ENCODE assay signal across 9 cellular contexts in genomic region chr10:44053391-44053790, GRCh38.
"Had no signal": no experiment of that assay in that cellular context is flagged by ENCODE, and none has a peak within 500 bp of the region (broad histone marks: within the 10 kb centered on the region; RNA-seq: fewer than 3 reads in every experiment).

No MANE protein-coding gene starts in this region.

- DNase-seq: GM23248, GOT3, H7, IMR-90, KG1 had no signal

- H3K27ac ChIP-seq: GM23248 had no signal

- H2AFZ ChIP-seq: GM23248 had no signal

- ATAC-seq: HCT116, K562 had no signal

- H3K9ac ChIP-seq: GM23248 had no signal

- H3K36me3 ChIP-seq: HAP-1 had no signal

- H3K9me3 ChIP-seq: HAP-1 had no signal

- H3K4me3 ChIP-seq: GM23248, HAP-1, K562 had no signal

- H3K4me1 ChIP-seq: HAP-1 had no signal

- FAIRE-seq: HTR-8/SVneo, K562 had no signal
